10 cellular contexts compared by ENCODE assay signal in genomic region chr6:15264902-15265761, GRCh38. TPM values are rescaled to one million over a fixed set of nuclear protein-coding genes. Genes with fewer than 3 reads are reported as not detected.
A peak's percentile ranks its signal among the peaks of the same experiment; 100 is the strongest.
DNase-seq lines count a peak whose midpoint lies in the region; ATAC-seq and TF ChIP-seq lines count a peak whose summit lies in the region.
"Had no signal": no experiment of that assay in that cellular context is flagged by ENCODE, and none has a peak within 500 bp of the region (broad histone marks: within the 10 kb centered on the region; RNA-seq: fewer than 3 reads in every experiment).

No MANE protein-coding gene starts in this region.

- H3K27me3 ChIP-seq in DOHH2 (ENCODE audit: control insufficient read depth, low read length) (no peaks in the 10 kb centered on the region), NT2/D1 (ENCODE audit: insufficient read depth, insufficient read length) (no peaks in the 10 kb centered on the region), fibroblast of lung (ENCODE audit: control insufficient read depth, insufficient read depth, low read length) (no peaks in the 10 kb centered on the region), neuron (ENCODE audit: insufficient read depth, low read length) (no peaks in the 10 kb centered on the region)
- H3K27me3 ChIP-seq: colonic mucosa had no signal

- H3K4me2 ChIP-seq in DOHH2 (ENCODE audit: low read length) (peak overlapping the region; percentile 63), fibroblast of lung (ENCODE audit: extremely low read depth, insufficient read depth, low read length) (no peak overlapping the region)

- H3K36me3 ChIP-seq in DOHH2 (ENCODE audit: control insufficient read depth, low read length), result no peaks in the 10 kb centered on the region
- H3K36me3 ChIP-seq in NT2/D1 (ENCODE audit: insufficient read depth, insufficient read length, low read length), result no peaks in the 10 kb centered on the region
- H3K36me3 ChIP-seq in fibroblast of lung (ENCODE audit: control insufficient read depth, insufficient read depth, low read length), result no peaks in the 10 kb centered on the region
- no peaks in the 10 kb centered on the region for H3K36me3 ChIP-seq in neuron (ENCODE audit: insufficient read depth, low read length)
- H3K36me3 ChIP-seq: colonic mucosa had no signal

- H3K9me3 ChIP-seq in DOHH2 (ENCODE audit: control insufficient read depth, insufficient read depth, low read length) (no peaks in the 10 kb centered on the region), NT2/D1 (ENCODE audit: insufficient read depth, low read length) (no peaks in the 10 kb centered on the region), fibroblast of lung (ENCODE audit: control insufficient read depth, insufficient read depth, low read depth, low read length) (no peaks in the 10 kb centered on the region), neuron (ENCODE audit: low read length) (no peaks in the 10 kb centered on the region)
- H3K9me3 ChIP-seq: colonic mucosa had no signal

- H3K4me1 ChIP-seq in DOHH2 (ENCODE audit: control insufficient read depth, low read length) (peaks cover 60% of the 10 kb centered on the region), NT2/D1 (ENCODE audit: insufficient read depth, insufficient read length) (peaks cover 11% of the 10 kb centered on the region), fibroblast of lung (ENCODE audit: control insufficient read depth, extremely low read depth, insufficient read depth, low read length) (peaks cover 27% of the 10 kb centered on the region), neuron (ENCODE audit: insufficient read depth, low read length) (peaks cover 76% of the 10 kb centered on the region)

- H2AFZ ChIP-seq in fibroblast of lung (ENCODE audit: low read length) (no peak overlapping the region), neuron (ENCODE audit: low read depth, low read length) (no peak overlapping the region)

- no peak for DNase-seq in NT2/D1 (ENCODE audit: low read depth, low spot score)
- DNase-seq in fibroblast of lung (ENCODE audit: low read depth in 2 of 2), result peak; percentile 74 to 83
- DNase-seq in activated CD8-positive, alpha-beta memory T cell treated with anti-CD3 and anti-CD28 coated beads for 24 hours, result no peak
- DNase-seq in UCSD-AML1 (lab: John Stamatoyannopoulos, UW; ENCODE audit: unreplicated experiment), result no peak
- DNase-seq: colonic mucosa; stimulated activated CD4-positive, alpha-beta T cell treated with anti-CD3 and anti-CD28 coated beads, Interleukin-2, amount 100 ng/mL, for 48 hours had no signal

- H3K79me2 ChIP-seq in DOHH2 (ENCODE audit: control insufficient read depth, low read length), result peaks cover 75% of the 10 kb centered on the region
- H3K79me2 ChIP-seq in fibroblast of lung (ENCODE audit: control insufficient read depth, insufficient read depth, low read length), result peaks cover 48% of the 10 kb centered on the region

- no peaks in the 10 kb centered on the region for H3K9me2 ChIP-seq in DOHH2 (replicated peaks; ENCODE audit: control insufficient read depth, low read length)

- H3K4me3 ChIP-seq in DOHH2 (ENCODE audit: low read length) (0 out of 2 replicates have a peak overlapping the region, but pooled peaks have one; percentile 50), NT2/D1 (ENCODE audit: insufficient read length, low read depth) (no peak overlapping the region), fibroblast of lung (replicated peaks in 1 of 4; ENCODE audit: control extremely low read depth in 1 of 4, insufficient read depth in 1 of 4, low read depth in 3 of 4, low read length in 4 of 4) (no peak overlapping the region), neuron (ENCODE audit: low read length) (peak overlapping the region; percentile 22)
- H3K4me3 ChIP-seq: colonic mucosa had no signal

- ATAC-seq in HG02840 (IDR thresholded peaks at IDR 0.05; ENCODE audit: low FRiP score, unreplicated experiment) (no peak), HG02885 (IDR thresholded peaks at IDR 0.05; ENCODE audit: poor library complexity, unreplicated experiment) (no peak)

- TF ChIP-seq CTCF in DOHH2 (IDR thresholded peaks at IDR 0.05; ENCODE audit: low read depth, low read length, poor library complexity, severe bottlenecking) (no peak), fibroblast of lung (conservative IDR thresholded peaks at IDR 0.05 in 1 of 2, IDR thresholded peaks at IDR 0.05 in 1 of 2; ENCODE audit: low read depth in 1 of 2, low read length in 2 of 2) (no peak)

- H3K27ac ChIP-seq in DOHH2 (ENCODE audit: low read depth, low read length) (no peak overlapping the region), fibroblast of lung (ENCODE audit: insufficient read depth, low read length) (no peak overlapping the region)
- H3K27ac ChIP-seq: colonic mucosa had no signal

- H4K20me1 ChIP-seq in DOHH2 (ENCODE audit: control insufficient read depth, insufficient read depth, low read depth, low read length) (peaks cover 23% of the 10 kb centered on the region; the same call in 1 of the 2 replicates), fibroblast of lung (ENCODE audit: control insufficient read depth, extremely low read depth, insufficient read depth, low read length) (no peaks in the 10 kb centered on the region)

- no peaks in the 10 kb centered on the region for H3F3A ChIP-seq in DOHH2 (ENCODE audit: control insufficient read depth, insufficient read depth)

- H3K9ac ChIP-seq in NT2/D1 (ENCODE audit: insufficient read length, low read depth) (peak overlapping the region; percentile 13), fibroblast of lung (ENCODE audit: insufficient read depth, low read length) (no peak overlapping the region)

RNA-seq across cellular contexts. Expression of gene JARID2, which starts 19.3 kb away (rescaled TPM):
- 3.9 and 5.0 TPM in 2 replicates for total RNA-seq in fibroblast of lung
- 5.6 and 8.2 TPM in 2 replicates for polyA plus RNA-seq in fibroblast of lung
- 4.5 and 7.0 TPM in 2 replicates for polyA plus RNA-seq in fibroblast of lung (2012)
- polyA minus RNA-seq in fibroblast of lung (ENCODE audit: low replicate concordance), result 5.5 and 5.6 TPM in 2 replicates

Comparison
In these comparisons a context has a peak if more than half of its experiments do, and no peak if none do; other contexts are left out.
1. H3K4me3 ChIP-seq: peak in DOHH2 (single experiment) and neuron (single experiment); none in NT2/D1 (single experiment) and fibroblast of lung (0 of 4).
2. DNase-seq: peak in fibroblast of lung (2 of 2); none in NT2/D1 (single experiment), activated CD8-positive, alpha-beta memory T cell treated with anti-CD3 and anti-CD28 coated beads for 24 hours (single experiment) and UCSD-AML1 (single experiment).